11 cellular contexts compared by ENCODE assay signal in the genomic region with DNA sequence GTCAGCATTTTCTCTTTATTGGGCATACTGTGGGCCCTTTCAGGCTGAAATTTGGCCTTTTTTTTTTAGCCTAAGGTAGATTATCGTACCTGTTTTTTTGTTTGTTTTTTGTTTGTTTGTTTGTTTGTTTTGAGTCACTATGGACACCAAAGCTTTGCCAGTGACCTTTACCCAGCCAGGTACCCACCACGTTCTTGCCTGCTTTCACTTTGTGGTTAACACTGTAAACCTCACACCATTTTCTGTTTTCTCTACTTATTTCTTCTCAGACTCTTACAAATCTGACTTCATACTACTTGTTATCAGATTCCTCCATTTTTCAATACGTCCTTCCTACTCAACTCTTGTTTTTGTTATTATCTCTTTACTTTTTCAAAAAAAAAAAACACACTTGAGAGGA.
"Had no signal": no experiment of that assay in that cellular context is flagged by ENCODE, and none has a peak within 500 bp of the region (broad histone marks: within the 10 kb centered on the region; RNA-seq: fewer than 3 reads in every experiment).

No MANE protein-coding gene starts in this region.

- DNase-seq: activated CD4-positive, alpha-beta memory T cell treated with anti-CD3 and anti-CD28 coated beads for 36 hours; activated CD4-positive, CD25-positive, alpha-beta regulatory T cell treated with anti-CD3 and anti-CD28 coated beads, Interleukin-2, amount 50 U/mL, for 72 hours; activated CD8-positive, alpha-beta memory T cell treated with anti-CD3 and anti-CD28 coated beads, Interleukin-2, amount 50 U/mL, for 4 hours; amygdala; brain microvascular endothelial cell; hypothalamus; lower lobe of right lung; posterior cingulate gyrus had no signal

- H3K4me3 Mint-ChIP-seq: activated CD4-positive, alpha-beta memory T cell treated with anti-CD3 and anti-CD28 coated beads for 36 hours; activated naive CD8-positive, alpha-beta T cell; mesothelial cell of epicardium had no signal

- H3K27ac Mint-ChIP-seq: activated CD4-positive, alpha-beta memory T cell treated with anti-CD3 and anti-CD28 coated beads for 36 hours; activated naive CD8-positive, alpha-beta T cell; mesothelial cell of epicardium had no signal

- ATAC-seq: lower lobe of right lung, SK-N-SH treated with all-trans-retinoic acid at 6 μM for 48 hours had no signal

- H3K4me1 Mint-ChIP-seq: mesothelial cell of epicardium had no signal

- H3K27me3 Mint-ChIP-seq: activated CD4-positive, alpha-beta memory T cell treated with anti-CD3 and anti-CD28 coated beads for 36 hours; activated naive CD8-positive, alpha-beta T cell had no signal

- H3K9me3 Mint-ChIP-seq: activated CD4-positive, alpha-beta memory T cell treated with anti-CD3 and anti-CD28 coated beads for 36 hours had no signal
